1 cellular context compared by ENCODE assay signal in the genomic region with DNA sequence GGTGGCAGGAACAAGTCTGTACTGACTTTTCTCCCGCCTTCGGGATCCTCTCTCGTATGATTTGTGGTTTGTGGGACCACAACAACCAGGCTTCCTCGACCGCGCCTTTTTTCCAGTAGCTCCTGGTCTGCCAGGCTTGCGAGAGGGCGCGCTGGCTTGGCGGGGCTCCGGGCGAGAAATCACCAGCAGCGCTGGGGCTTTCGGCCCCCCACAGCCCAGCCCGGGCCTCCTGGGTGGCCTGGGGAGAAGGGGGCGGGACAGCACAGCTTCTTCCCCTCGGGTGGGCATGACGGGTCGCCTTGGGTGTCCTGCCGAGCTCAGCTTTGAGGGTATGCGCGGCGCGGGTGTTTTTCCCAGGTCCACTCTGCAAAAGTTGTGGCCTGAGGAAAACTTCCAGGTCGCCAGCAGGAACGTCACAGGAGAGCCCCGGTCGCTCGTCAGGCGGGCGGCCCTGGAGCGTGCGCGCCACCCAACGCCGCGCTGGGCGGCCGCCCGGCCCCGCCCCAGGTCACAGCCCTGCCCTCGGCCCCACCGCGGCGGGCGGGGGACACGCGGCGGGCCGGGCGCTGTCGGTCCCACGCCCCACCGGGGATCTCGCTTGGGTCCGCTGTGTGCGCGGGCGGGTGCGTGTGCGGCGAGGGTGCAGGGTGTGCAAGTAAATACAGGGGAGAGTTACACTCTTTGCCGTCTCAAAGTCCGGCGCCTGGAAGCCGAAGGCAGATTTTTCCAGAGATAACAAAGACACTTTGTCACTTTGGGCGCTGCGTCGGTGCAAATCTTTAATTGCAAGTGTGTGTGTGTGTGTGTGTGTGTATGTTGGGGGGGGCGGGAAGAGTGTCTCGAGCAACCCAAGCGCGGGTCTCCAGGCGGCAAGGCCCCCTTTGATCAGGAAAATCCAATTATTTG.
A peak's percentile ranks its signal among the peaks of the same experiment; 100 is the strongest.
TF ChIP-seq lines count a peak whose summit lies in the region.

No MANE protein-coding gene starts in this region.

TF ChIP-seq in HepG2, 621 proteins besides CTCF, POLR2A, EP300 and RAD21 (continued from another document and continues in another):
- TF ChIP-seq, protein P1, sequence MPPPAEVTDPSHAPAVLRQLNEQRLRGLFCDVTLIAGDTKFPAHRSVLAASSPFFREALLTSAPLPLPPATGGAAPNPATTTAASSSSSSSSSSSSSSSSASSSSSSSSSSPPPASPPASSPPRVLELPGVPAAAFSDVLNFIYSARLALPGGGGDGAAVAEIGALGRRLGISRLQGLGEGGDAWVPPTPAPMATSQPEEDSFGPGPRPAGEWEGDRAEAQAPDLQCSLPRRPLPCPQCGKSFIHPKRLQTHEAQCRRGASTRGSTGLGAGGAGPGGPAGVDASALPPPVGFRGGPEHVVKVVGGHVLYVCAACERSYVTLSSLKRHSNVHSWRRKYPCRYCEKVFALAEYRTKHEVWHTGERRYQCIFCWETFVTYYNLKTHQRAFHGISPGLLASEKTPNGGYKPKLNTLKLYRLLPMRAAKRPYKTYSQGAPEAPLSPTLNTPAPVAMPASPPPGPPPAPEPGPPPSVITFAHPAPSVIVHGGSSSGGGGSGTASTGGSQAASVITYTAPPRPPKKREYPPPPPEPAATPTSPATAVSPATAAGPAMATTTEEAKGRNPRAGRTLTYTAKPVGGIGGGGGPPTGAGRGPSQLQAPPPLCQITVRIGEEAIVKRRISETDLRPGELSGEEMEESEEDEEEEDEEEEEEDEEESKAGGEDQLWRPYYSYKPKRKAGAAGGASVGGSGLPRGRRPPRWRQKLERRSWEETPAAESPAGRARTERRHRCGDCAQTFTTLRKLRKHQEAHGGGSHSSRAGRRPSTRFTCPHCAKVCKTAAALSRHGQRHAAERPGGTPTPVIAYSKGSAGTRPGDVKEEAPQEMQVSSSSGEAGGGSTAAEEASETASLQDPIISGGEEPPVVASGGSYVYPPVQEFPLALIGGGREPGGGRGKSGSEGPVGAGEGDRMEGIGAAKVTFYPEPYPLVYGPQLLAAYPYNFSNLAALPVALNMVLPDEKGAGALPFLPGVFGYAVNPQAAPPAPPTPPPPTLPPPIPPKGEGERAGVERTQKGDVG (CRISPR knock-in tag; IDR thresholded peaks at IDR 0.05; ENCODE audit: borderline replicate concordance), result peak; percentile 22; the same call in 1 of the 2 replicates
- TF ChIP-seq NFATC3 (CRISPR knock-in tag; IDR thresholded peaks at IDR 0.05), result no peak; the same call in 1 of the 2 replicates
- peak; percentile 98 for TF ChIP-seq ZNF446 (CRISPR knock-in tag; IDR thresholded peaks at IDR 0.05)
- TF ChIP-seq SALL2 (CRISPR knock-in tag; IDR thresholded peaks at IDR 0.05), result peak; percentile 90
- TF ChIP-seq ZNF121 (CRISPR knock-in tag; IDR thresholded peaks at IDR 0.05), result peak; percentile 69; the same call in 1 of the 2 replicates
- TF ChIP-seq ZNF138 (CRISPR knock-in tag; IDR thresholded peaks at IDR 0.05; ENCODE audit: low read depth), result no peak
- TF ChIP-seq ZNF546 (CRISPR knock-in tag; conservative IDR thresholded peaks at IDR 0.05), result peak; percentile 98
- TF ChIP-seq, protein P2, sequence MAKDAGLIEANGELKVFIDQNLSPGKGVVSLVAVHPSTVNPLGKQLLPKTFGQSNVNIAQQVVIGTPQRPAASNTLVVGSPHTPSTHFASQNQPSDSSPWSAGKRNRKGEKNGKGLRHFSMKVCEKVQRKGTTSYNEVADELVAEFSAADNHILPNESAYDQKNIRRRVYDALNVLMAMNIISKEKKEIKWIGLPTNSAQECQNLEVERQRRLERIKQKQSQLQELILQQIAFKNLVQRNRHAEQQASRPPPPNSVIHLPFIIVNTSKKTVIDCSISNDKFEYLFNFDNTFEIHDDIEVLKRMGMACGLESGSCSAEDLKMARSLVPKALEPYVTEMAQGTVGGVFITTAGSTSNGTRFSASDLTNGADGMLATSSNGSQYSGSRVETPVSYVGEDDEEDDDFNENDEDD (CRISPR knock-in tag; IDR thresholded peaks at IDR 0.05; ENCODE audit: borderline replicate concordance), result peak; percentile 30; the same call in 1 of the 2 replicates
- no peak for TF ChIP-seq ZNF282 (IDR thresholded peaks at IDR 0.05; ENCODE audit: partially characterized antibody)
- TF ChIP-seq ZNF225 (CRISPR knock-in tag; IDR thresholded peaks at IDR 0.05), result no peak
- no peak for TF ChIP-seq ZNF484 (CRISPR knock-in tag; IDR thresholded peaks at IDR 0.05; ENCODE audit: borderline replicate concordance, low read depth)
- TF ChIP-seq, protein P3, sequence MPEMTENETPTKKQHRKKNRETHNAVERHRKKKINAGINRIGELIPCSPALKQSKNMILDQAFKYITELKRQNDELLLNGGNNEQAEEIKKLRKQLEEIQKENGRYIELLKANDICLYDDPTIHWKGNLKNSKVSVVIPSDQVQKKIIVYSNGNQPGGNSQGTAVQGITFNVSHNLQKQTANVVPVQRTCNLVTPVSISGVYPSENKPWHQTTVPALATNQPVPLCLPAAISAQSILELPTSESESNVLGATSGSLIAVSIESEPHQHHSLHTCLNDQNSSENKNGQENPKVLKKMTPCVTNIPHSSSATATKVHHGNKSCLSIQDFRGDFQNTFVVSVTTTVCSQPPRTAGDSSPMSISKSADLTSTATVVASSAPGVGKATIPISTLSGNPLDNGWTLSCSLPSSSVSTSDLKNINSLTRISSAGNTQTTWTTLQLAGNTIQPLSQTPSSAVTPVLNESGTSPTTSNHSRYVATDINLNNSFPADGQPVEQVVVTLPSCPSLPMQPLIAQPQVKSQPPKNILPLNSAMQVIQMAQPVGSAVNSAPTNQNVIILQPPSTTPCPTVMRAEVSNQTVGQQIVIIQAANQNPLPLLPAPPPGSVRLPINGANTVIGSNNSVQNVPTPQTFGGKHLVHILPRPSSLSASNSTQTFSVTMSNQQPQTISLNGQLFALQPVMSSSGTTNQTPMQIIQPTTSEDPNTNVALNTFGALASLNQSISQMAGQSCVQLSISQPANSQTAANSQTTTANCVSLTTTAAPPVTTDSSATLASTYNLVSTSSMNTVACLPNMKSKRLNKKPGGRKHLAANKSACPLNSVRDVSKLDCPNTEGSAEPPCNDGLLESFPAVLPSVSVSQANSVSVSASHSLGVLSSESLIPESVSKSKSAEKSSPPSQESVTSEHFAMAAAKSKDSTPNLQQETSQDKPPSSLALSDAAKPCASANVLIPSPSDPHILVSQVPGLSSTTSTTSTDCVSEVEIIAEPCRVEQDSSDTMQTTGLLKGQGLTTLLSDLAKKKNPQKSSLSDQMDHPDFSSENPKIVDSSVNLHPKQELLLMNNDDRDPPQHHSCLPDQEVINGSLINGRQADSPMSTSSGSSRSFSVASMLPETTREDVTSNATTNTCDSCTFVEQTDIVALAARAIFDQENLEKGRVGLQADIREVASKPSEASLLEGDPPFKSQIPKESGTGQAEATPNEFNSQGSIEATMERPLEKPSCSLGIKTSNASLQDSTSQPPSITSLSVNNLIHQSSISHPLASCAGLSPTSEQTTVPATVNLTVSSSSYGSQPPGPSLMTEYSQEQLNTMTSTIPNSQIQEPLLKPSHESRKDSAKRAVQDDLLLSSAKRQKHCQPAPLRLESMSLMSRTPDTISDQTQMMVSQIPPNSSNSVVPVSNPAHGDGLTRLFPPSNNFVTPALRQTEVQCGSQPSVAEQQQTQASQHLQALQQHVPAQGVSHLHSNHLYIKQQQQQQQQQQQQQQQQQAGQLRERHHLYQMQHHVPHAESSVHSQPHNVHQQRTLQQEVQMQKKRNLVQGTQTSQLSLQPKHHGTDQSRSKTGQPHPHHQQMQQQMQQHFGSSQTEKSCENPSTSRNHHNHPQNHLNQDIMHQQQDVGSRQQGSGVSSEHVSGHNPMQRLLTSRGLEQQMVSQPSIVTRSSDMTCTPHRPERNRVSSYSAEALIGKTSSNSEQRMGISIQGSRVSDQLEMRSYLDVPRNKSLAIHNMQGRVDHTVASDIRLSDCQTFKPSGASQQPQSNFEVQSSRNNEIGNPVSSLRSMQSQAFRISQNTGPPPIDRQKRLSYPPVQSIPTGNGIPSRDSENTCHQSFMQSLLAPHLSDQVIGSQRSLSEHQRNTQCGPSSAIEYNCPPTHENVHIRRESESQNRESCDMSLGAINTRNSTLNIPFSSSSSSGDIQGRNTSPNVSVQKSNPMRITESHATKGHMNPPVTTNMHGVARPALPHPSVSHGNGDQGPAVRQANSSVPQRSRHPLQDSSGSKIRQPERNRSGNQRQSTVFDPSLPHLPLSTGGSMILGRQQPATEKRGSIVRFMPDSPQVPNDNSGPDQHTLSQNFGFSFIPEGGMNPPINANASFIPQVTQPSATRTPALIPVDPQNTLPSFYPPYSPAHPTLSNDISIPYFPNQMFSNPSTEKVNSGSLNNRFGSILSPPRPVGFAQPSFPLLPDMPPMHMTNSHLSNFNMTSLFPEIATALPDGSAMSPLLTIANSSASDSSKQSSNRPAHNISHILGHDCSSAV (CRISPR knock-in tag; IDR thresholded peaks at IDR 0.05; ENCODE audit: borderline replicate concordance), result no peak
- TF ChIP-seq ZNF567 (CRISPR knock-in tag; IDR thresholded peaks at IDR 0.05; ENCODE audit: borderline replicate concordance), result peak; percentile 26
- TF ChIP-seq KDM5A (IDR thresholded peaks at IDR 0.05; ENCODE audit: borderline replicate concordance, low read length), result no peak; the same call in none of the 2 replicates
- no peak for TF ChIP-seq ZNF44 (CRISPR knock-in tag; IDR thresholded peaks at IDR 0.05)
- TF ChIP-seq CBX5 (CRISPR knock-in tag; IDR thresholded peaks at IDR 0.05; ENCODE audit: borderline replicate concordance), result no peak
- no peak for TF ChIP-seq MTF2 (CRISPR knock-in tag; IDR thresholded peaks at IDR 0.05; ENCODE audit: borderline replicate concordance)
- TF ChIP-seq, protein P4, sequence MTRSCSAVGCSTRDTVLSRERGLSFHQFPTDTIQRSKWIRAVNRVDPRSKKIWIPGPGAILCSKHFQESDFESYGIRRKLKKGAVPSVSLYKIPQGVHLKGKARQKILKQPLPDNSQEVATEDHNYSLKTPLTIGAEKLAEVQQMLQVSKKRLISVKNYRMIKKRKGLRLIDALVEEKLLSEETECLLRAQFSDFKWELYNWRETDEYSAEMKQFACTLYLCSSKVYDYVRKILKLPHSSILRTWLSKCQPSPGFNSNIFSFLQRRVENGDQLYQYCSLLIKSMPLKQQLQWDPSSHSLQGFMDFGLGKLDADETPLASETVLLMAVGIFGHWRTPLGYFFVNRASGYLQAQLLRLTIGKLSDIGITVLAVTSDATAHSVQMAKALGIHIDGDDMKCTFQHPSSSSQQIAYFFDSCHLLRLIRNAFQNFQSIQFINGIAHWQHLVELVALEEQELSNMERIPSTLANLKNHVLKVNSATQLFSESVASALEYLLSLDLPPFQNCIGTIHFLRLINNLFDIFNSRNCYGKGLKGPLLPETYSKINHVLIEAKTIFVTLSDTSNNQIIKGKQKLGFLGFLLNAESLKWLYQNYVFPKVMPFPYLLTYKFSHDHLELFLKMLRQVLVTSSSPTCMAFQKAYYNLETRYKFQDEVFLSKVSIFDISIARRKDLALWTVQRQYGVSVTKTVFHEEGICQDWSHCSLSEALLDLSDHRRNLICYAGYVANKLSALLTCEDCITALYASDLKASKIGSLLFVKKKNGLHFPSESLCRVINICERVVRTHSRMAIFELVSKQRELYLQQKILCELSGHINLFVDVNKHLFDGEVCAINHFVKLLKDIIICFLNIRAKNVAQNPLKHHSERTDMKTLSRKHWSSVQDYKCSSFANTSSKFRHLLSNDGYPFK (CRISPR knock-in tag; IDR thresholded peaks at IDR 0.05; ENCODE audit: borderline replicate concordance), result no peak
- no peak; the same call in 1 of the 2 replicates for TF ChIP-seq ZNF572 (CRISPR knock-in tag; IDR thresholded peaks at IDR 0.05)
- no peak for TF ChIP-seq DPF2 (CRISPR knock-in tag; IDR thresholded peaks at IDR 0.05; ENCODE audit: borderline replicate concordance, low read depth)
- TF ChIP-seq BRCA1 (CRISPR knock-in tag; IDR thresholded peaks at IDR 0.05), result no peak; the same call in 1 of the 2 replicates
- TF ChIP-seq THYN1 (CRISPR knock-in tag; IDR thresholded peaks at IDR 0.05; ENCODE audit: borderline replicate concordance, low read depth), result 0 out of 2 replicates have a peak, but pooled peaks have one; percentile 5
- TF ChIP-seq TOPORS (CRISPR knock-in tag; IDR thresholded peaks at IDR 0.05), result no peak; the same call in none of the 2 replicates
- TF ChIP-seq POLR2G (IDR thresholded peaks at IDR 0.05; ENCODE audit: low read depth, low read length), result peak; percentile 83
- TF ChIP-seq ZNF850 (CRISPR knock-in tag; conservative IDR thresholded peaks at IDR 0.05), result peak; percentile 75; the same call in 1 of the 2 replicates
- TF ChIP-seq RFX1 (IDR thresholded peaks at IDR 0.05), result no peak
- TF ChIP-seq ZNF790 (CRISPR knock-in tag; IDR thresholded peaks at IDR 0.05; ENCODE audit: borderline replicate concordance), result peak; percentile 95; the same call in 1 of the 2 replicates
- TF ChIP-seq SATB2 (CRISPR knock-in tag; IDR thresholded peaks at IDR 0.05), result no peak
- TF ChIP-seq ZFP37 (CRISPR knock-in tag; IDR thresholded peaks at IDR 0.05; ENCODE audit: borderline replicate concordance), result 0 out of 2 replicates have a peak, but pooled peaks have one; percentile 28
- TF ChIP-seq, protein P5, sequence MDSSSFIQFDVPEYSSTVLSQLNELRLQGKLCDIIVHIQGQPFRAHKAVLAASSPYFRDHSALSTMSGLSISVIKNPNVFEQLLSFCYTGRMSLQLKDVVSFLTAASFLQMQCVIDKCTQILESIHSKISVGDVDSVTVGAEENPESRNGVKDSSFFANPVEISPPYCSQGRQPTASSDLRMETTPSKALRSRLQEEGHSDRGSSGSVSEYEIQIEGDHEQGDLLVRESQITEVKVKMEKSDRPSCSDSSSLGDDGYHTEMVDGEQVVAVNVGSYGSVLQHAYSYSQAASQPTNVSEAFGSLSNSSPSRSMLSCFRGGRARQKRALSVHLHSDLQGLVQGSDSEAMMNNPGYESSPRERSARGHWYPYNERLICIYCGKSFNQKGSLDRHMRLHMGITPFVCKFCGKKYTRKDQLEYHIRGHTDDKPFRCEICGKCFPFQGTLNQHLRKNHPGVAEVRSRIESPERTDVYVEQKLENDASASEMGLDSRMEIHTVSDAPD (CRISPR knock-in tag; IDR thresholded peaks at IDR 0.05), result no peak
- TF ChIP-seq ZBTB7A (CRISPR knock-in tag; IDR thresholded peaks at IDR 0.05), result peak; percentile 91
- TF ChIP-seq XRCC5 (optimal IDR thresholded peaks at IDR 0.05; ENCODE audit: low read length), result no peak
- TF ChIP-seq ZNF333 (CRISPR knock-in tag; IDR thresholded peaks at IDR 0.05; ENCODE audit: borderline replicate concordance), result peak; percentile 82
